8 cellular contexts compared by ENCODE assay signal in genomic region chr19:48954011-48954594, GRCh38. TPM values are rescaled to one million over a fixed set of nuclear protein-coding genes. Genes with fewer than 3 reads are reported as not detected.
DNase-seq lines count a peak whose midpoint lies in the region; ATAC-seq and TF ChIP-seq lines count a peak whose summit lies in the region.

No MANE protein-coding gene starts in this region.

- ATAC-seq in heart left ventricle (peak in 1 of 4 donors; percentile 2), left cardiac atrium (no peak), aorta (ENCODE audit: low FRiP score) (peak; percentile 32), GM21423 (IDR thresholded peaks at IDR 0.05; ENCODE audit: unreplicated experiment) (no peak), HG03457 (IDR thresholded peaks at IDR 0.05; ENCODE audit: unreplicated experiment) (no peak)

- DNase-seq in heart left ventricle, result no peak
- no peak for DNase-seq in left cardiac atrium
- DNase-seq in breast epithelium (ENCODE audit: low spot score in 2 of 2), result no peak
- no peak for DNase-seq in aorta
- no peak for DNase-seq in NCI-H2107 treated with DMSO at 0.1 percent for 48 hours (lab: John Stamatoyannopoulos, UW; ENCODE audit: unreplicated experiment)

- H3K36me3 ChIP-seq in heart left ventricle (peaks cover 0 to 16% (median 2%) of the 10 kb centered on the region in 9 donors), breast epithelium (no peaks in the 10 kb centered on the region), aorta (ENCODE audit: control insufficient read depth in 1 of 2, insufficient read depth in 2 of 2, low read length in 1 of 2) (no peaks in the 10 kb centered on the region)

- 53 to 56% (median 55%) methylated on average over 11 of the region's 11 CpGs for WGBS in heart left ventricle, 4 donors
- WGBS in aorta, 2 donors, result 34 to 35% methylated on average over 11 of the region's 11 CpGs

- H3K4me3 ChIP-seq in heart left ventricle, result peak overlapping the region in 11 of 12 donors; percentile 77 to 97 (median 90)
- H3K4me3 ChIP-seq in breast epithelium, result peak overlapping the region; percentile 69 to 96 (median 83)
- H3K4me3 ChIP-seq in mononuclear cell (ENCODE audit: low read length), result peak overlapping the region; percentile 96
- no peak overlapping the region for H3K4me3 ChIP-seq in aorta (ENCODE audit: low read length in 2 of 2)

- H3K4me1 ChIP-seq in heart left ventricle, result peaks cover 4 to 21% (median 14%) of the 10 kb centered on the region in 12 donors
- peaks cover 0 to 9% of the 10 kb centered on the region in 2 donors for H3K4me1 ChIP-seq in breast epithelium
- peaks cover 32% of the 10 kb centered on the region for H3K4me1 ChIP-seq in mononuclear cell (ENCODE audit: insufficient read depth, low read length)
- peaks cover 0 to 1% of the 10 kb centered on the region in 2 donors for H3K4me1 ChIP-seq in aorta (ENCODE audit: control insufficient read depth in 1 of 2, insufficient read depth in 2 of 2, low read length in 2 of 2)

- no peaks in the 10 kb centered on the region for H3K27me3 ChIP-seq in heart left ventricle
- H3K27me3 ChIP-seq in breast epithelium, result no peaks in the 10 kb centered on the region
- H3K27me3 ChIP-seq in mononuclear cell (ENCODE audit: insufficient read depth, low read length), result no peaks in the 10 kb centered on the region
- no peaks in the 10 kb centered on the region for H3K27me3 ChIP-seq in aorta (ENCODE audit: control insufficient read depth in 1 of 2, insufficient read depth in 2 of 2, low read length in 1 of 2)

- TF ChIP-seq CTCF in heart left ventricle (IDR thresholded peaks at IDR 0.05) (no peak), breast epithelium (IDR thresholded peaks at IDR 0.05) (no peak)

- no peaks in the 10 kb centered on the region for H3K9me3 ChIP-seq in heart left ventricle
- H3K9me3 ChIP-seq in breast epithelium, result no peaks in the 10 kb centered on the region
- H3K9me3 ChIP-seq in mononuclear cell (ENCODE audit: low read depth, low read length), result no peaks in the 10 kb centered on the region
- no peaks in the 10 kb centered on the region for H3K9me3 ChIP-seq in aorta (ENCODE audit: control insufficient read depth, low read length)

- H3K27ac ChIP-seq in heart left ventricle, result peak overlapping the region; percentile 6 to 95 (median 89)
- peak overlapping the region; percentile 71 to 80 for H3K27ac ChIP-seq in breast epithelium
- peak overlapping the region; percentile 82 to 91 for H3K27ac ChIP-seq in aorta (ENCODE audit: low read depth in 1 of 2, low read length in 2 of 2)

- no peak for TF ChIP-seq POLR2A in heart left ventricle (IDR thresholded peaks at IDR 0.05)
- no peak for TF ChIP-seq POLR2A in breast epithelium (IDR thresholded peaks at IDR 0.05)

- intact Hi-C loops in heart left ventricle (cut with DNase I) (loop anchor here in 5 of 10 donors (2.0 to 10.0 kb wide), 4 partner anchors 42 to 53 kb away; partner anchors contain the start of gene NUCB1 (in 3 of the 5)), left cardiac atrium (cut with DNase I) (loop anchor here in 1 of 2 donors (10.0 kb wide), 1 partner anchor 49 kb away; the partner anchor contains the start of gene NUCB1), breast epithelium (cut with DNase I; ENCODE audit: low total_unique reads) (loop anchor here (1.0 kb wide), 1 partner anchor 17 kb away; no protein-coding TSS in a partner anchor), aorta (cut with DNase I) (loop anchor here in 1 of 2 donors (2.0 kb wide), 1 partner anchor 53 kb away; the partner anchor contains the start of gene NUCB1)

RNA-seq across cellular contexts. Expression of gene BAX, which starts 0.6 kb away (rescaled TPM):
- total RNA-seq in heart left ventricle (10 to 100 TPM; 17.9 to 68.4 (median 23.1) TPM), left cardiac atrium (10 to 100 TPM; 28.8 to 36.1 TPM), breast epithelium (10 to 100 TPM; 34.2 to 56.0 (median 36.0) TPM), mononuclear cell (26.6 TPM), aorta (10 to 100 TPM; 69.6 to 79.9 TPM)
- polyA plus RNA-seq in heart left ventricle (10 to 100 TPM; 21.1 to 34.4 TPM), aorta (10 to 100 TPM; 81.4 to 83.9 TPM)

RNA-seq across cellular contexts. Expression of gene FTL, which starts 11.0 kb away (rescaled TPM):
- total RNA-seq in heart left ventricle (1,000 to 10,000 TPM in 4 of 9 donors, 100 to 1,000 TPM in 5; 484 to 6,770 (median 857) TPM), left cardiac atrium (1,000 to 10,000 TPM; 1,813 to 2,086 TPM), breast epithelium (over 10,000 TPM in 1 of 3 donors, 1,000 to 10,000 TPM in 2; 3,861 to 12,429 (median 4,028) TPM), mononuclear cell (2,689 TPM), aorta (1,000 to 10,000 TPM; 3,184 to 3,823 TPM)
- polyA plus RNA-seq in heart left ventricle (1,000 to 10,000 TPM in 1 of 2 donors, 100 to 1,000 TPM in 1; 836 to 1,542 TPM), aorta (over 10,000 TPM in 1 of 2 donors, 1,000 to 10,000 TPM in 1; 6,798 to 17,889 TPM)

RNA-seq across cellular contexts. Expression of gene DHDH, which starts 20.6 kb away (rescaled TPM):
- total RNA-seq in heart left ventricle, result under 1 TPM in 1 of 9 donors, not detected in 8; 0.49 TPM
- polyA plus RNA-seq in heart left ventricle, result under 1 TPM in 1 of 2 donors, not detected in 1; 0.15 TPM
- total RNA-seq in left cardiac atrium, result not detected
- total RNA-seq in breast epithelium, result 1 to 10 TPM in 1 of 3 donors, under 1 TPM in 1, not detected in 1; 0.96 to 1.3 TPM
- 0.21 TPM for total RNA-seq in mononuclear cell
- under 1 TPM in 1 of 2 donors, not detected in 1; 0.84 TPM for total RNA-seq in aorta
- 1 to 10 TPM in 1 of 2 donors, not detected in 1; 1.3 TPM for polyA plus RNA-seq in aorta

RNA-seq across cellular contexts. Expression of gene GYS1, which starts 39.0 kb away (rescaled TPM):
- total RNA-seq in heart left ventricle, result 100 to 1,000 TPM; 125 to 264 (median 173) TPM
- polyA plus RNA-seq in heart left ventricle, result 100 to 1,000 TPM; 114 to 154 TPM
- total RNA-seq in left cardiac atrium, result 10 to 100 TPM; 66.4 to 95.7 TPM
- total RNA-seq in breast epithelium, result 10 to 100 TPM; 24.0 to 26.4 (median 24.6) TPM
- total RNA-seq in mononuclear cell, result 10.0 TPM
- total RNA-seq in aorta, result 10 to 100 TPM; 47.5 to 61.9 TPM
- polyA plus RNA-seq in aorta, result 10 to 100 TPM; 21.5 to 31.7 TPM

RNA-seq across cellular contexts. Expression of gene RUVBL2, which starts 39.6 kb away (rescaled TPM):
- total RNA-seq in heart left ventricle, result 10 to 100 TPM; 41.4 to 93.9 (median 50.9) TPM
- polyA plus RNA-seq in heart left ventricle, result 100 to 1,000 TPM in 1 of 2 donors, 10 to 100 TPM in 1; 68.0 to 109 TPM
- 10 to 100 TPM; 39.3 to 50.0 TPM for total RNA-seq in left cardiac atrium
- total RNA-seq in breast epithelium, result 100 to 1,000 TPM in 1 of 3 donors, 10 to 100 TPM in 2; 74.1 to 104 (median 84.0) TPM
- total RNA-seq in mononuclear cell, result 19.9 TPM
- total RNA-seq in aorta, result 10 to 100 TPM; 28.9 to 42.1 TPM
- 10 to 100 TPM; 34.6 to 62.2 TPM for polyA plus RNA-seq in aorta

Comparison
In these comparisons a context has a peak if more than half of its experiments do, and no peak if none do; other contexts are left out.
1. H3K4me3 ChIP-seq: peak in heart left ventricle (11 of 12), breast epithelium (3 of 3) and mononuclear cell (single experiment); none in aorta (0 of 2).
2. Peak in every context shown above with its lines, with median percentiles within 50 percentile points of each other: H3K27ac ChIP-seq.